9 cellular contexts compared by ENCODE assay signal in genomic region chr15:62500325-62500724, GRCh38.
"Had no signal": no experiment of that assay in that cellular context is flagged by ENCODE, and none has a peak within 500 bp of the region (broad histone marks: within the 10 kb centered on the region; RNA-seq: fewer than 3 reads in every experiment).

No MANE protein-coding gene starts in this region.

- ATAC-seq: GM23338 had no signal

- H3K27ac ChIP-seq: HL-60, KMS-11 had no signal

- FAIRE-seq: H1, H54, HTR-8/SVneo had no signal

- H2AFZ ChIP-seq: GM23338 had no signal

- DNase-seq: H9, HCEC 1CT, KBM-7 had no signal

- H3K4me2 ChIP-seq: GM23338, KMS-11 had no signal

- H3K9ac ChIP-seq: KMS-11 had no signal

- H3K4me3 ChIP-seq: GM23338 had no signal
